In the genomic region with DNA sequence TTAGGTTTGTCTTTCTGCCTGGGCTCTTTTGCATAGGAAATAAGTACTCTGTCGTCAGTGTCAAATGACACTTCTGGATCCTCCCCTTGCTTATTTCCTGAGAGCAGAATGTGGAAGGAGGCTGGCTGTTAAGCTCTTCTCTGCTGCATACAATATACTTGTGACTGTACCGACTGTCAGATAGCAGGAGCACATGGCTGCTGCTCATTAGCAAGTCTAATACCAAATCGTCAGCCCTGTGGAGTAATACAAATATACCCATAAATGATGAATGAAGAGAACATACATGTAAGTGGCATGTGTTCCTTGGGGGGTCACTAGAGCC, we compare ENCODE assay signal across 16 cellular contexts. TPM values are rescaled to one million over a fixed set of nuclear protein-coding genes. Genes with fewer than 3 reads are reported as not detected.
DNase-seq lines count a peak whose midpoint lies in the region; ATAC-seq and TF ChIP-seq lines count a peak whose summit lies in the region.
"Had no signal": no experiment of that assay in that cellular context is flagged by ENCODE, and none has a peak within 500 bp of the region (broad histone marks: within the 10 kb centered on the region; RNA-seq: fewer than 3 reads in every experiment).

Gene GPR151, minus strand, starts transcription at position 40 of the 325 bp plus-strand sequence. CDS start 77 bp downstream, outside the sequence.

- intact Hi-C loops in Right ventricle myocardium superior (cut with DNase I), result no loop called here

- no peaks in the 10 kb centered on the region for H4K20me1 ChIP-seq in neural progenitor cell (ENCODE audit: low read depth)

- H3K27me3 Mint-ChIP-seq in endodermal cell (ENCODE audit: insufficient read depth) (no peaks in the 10 kb centered on the region), neural progenitor cell (ENCODE audit: insufficient read depth, low read depth) (peaks cover 2% of the 10 kb centered on the region)
- H3K27me3 Mint-ChIP-seq in activated CD4-positive, alpha-beta T cell treated with anti-CD3 and anti-CD28 coated beads, Interleukin-2, amount 10 ng/mL, durations not matched to agents 7 days and 5 days, result no peaks in the 10 kb centered on the region

- H3K4me1 ChIP-seq in cardiac muscle cell (ENCODE audit: low read depth) (peaks cover 8% of the 10 kb centered on the region), endodermal cell (ENCODE audit: control insufficient read depth, insufficient read depth, low read length) (peaks cover 11% of the 10 kb centered on the region), neural progenitor cell (peaks cover 5% of the 10 kb centered on the region)
- H3K4me1 ChIP-seq: SJSA1 had no signal

- H3K27ac ChIP-seq in cardiac muscle cell, result no peak within 1 kb of the TSS
- H3K27ac ChIP-seq in endodermal cell (ENCODE audit: low read depth, low read length), result no peak within 1 kb of the TSS
- no peak within 1 kb of the TSS for H3K27ac ChIP-seq in neural progenitor cell
- H3K27ac ChIP-seq: SJSA1 had no signal

- no peaks in the 10 kb centered on the region for H3K79me2 ChIP-seq in neural progenitor cell (ENCODE audit: low read depth)

- H3K4me1 Mint-ChIP-seq in endodermal cell, result peaks cover 48% of the 10 kb centered on the region
- H3K4me1 Mint-ChIP-seq in activated CD4-positive, alpha-beta T cell treated with anti-CD3 and anti-CD28 coated beads, Interleukin-2, amount 10 ng/mL, durations not matched to agents 7 days and 5 days, result no peaks in the 10 kb centered on the region
- H3K4me1 Mint-ChIP-seq in neural progenitor cell, result no peaks in the 10 kb centered on the region

- POLR2A ChIA-PET in activated CD4-positive, alpha-beta T cell treated with anti-CD3 and anti-CD28 coated beads, Interleukin-2, amount 10 ng/mL, durations not matched to agents 7 days and 5 days (lab: Charles Lee), result no interaction called here

- CTCF ChIA-PET in activated CD4-positive, alpha-beta T cell treated with anti-CD3 and anti-CD28 coated beads, Interleukin-2, amount 10 ng/mL, durations not matched to agents 7 days and 5 days (lab: Charles Lee), result interaction anchor here (1.5 to 1.9 kb wide), 2 partner anchors 12 to 26 kb away, joined by 5 read pairs; no protein-coding TSS in a partner anchor

- H3K36me3 Mint-ChIP-seq in endodermal cell (ENCODE audit: low read depth) (peaks cover 4% of the 10 kb centered on the region), neural progenitor cell (peaks cover under 1% of the 10 kb centered on the region)
- peaks cover 4% of the 10 kb centered on the region for H3K36me3 Mint-ChIP-seq in activated CD4-positive, alpha-beta T cell treated with anti-CD3 and anti-CD28 coated beads, Interleukin-2, amount 10 ng/mL, durations not matched to agents 7 days and 5 days (ENCODE audit: low read depth)

- H3K9me3 ChIP-seq in cardiac muscle cell (ENCODE audit: low read depth), result no peaks in the 10 kb centered on the region
- H3K9me3 ChIP-seq in endodermal cell (ENCODE audit: control insufficient read depth, low read length), result no peaks in the 10 kb centered on the region
- H3K9me3 ChIP-seq in neural progenitor cell (ENCODE audit: low read depth), result no peaks in the 10 kb centered on the region
- H3K9me3 ChIP-seq: SJSA1 had no signal

- H3K36me3 ChIP-seq in cardiac muscle cell (peaks cover 9% of the 10 kb centered on the region), endodermal cell (ENCODE audit: control insufficient read depth, insufficient read depth, low read length) (peaks cover 9% of the 10 kb centered on the region), neural progenitor cell (peaks cover under 1% of the 10 kb centered on the region)

- H3K27me3 ChIP-seq in cardiac muscle cell, result no peaks in the 10 kb centered on the region
- H3K27me3 ChIP-seq in endodermal cell (ENCODE audit: control insufficient read depth, insufficient read depth, low read length, poor library complexity, severe bottlenecking), result no peaks in the 10 kb centered on the region
- no peaks in the 10 kb centered on the region for H3K27me3 ChIP-seq in neural progenitor cell

- peaks cover 5% of the 10 kb centered on the region for H3F3A ChIP-seq in neural progenitor cell (ENCODE audit: low read depth)

- H3K27ac Mint-ChIP-seq in endodermal cell (peak within 1 kb of the TSS; percentile 40), neural progenitor cell (no peak within 1 kb of the TSS)
- no peak within 1 kb of the TSS for H3K27ac Mint-ChIP-seq in activated CD4-positive, alpha-beta T cell treated with anti-CD3 and anti-CD28 coated beads, Interleukin-2, amount 10 ng/mL, durations not matched to agents 7 days and 5 days
- H3K27ac Mint-ChIP-seq: activated T-cell treated with anti-CD3 and anti-CD28 coated beads, Interleukin-2, amount 50 U/mL, for 72 hours; H9 had no signal

- H3K4me3 Mint-ChIP-seq in endodermal cell (peak within 1 kb of the TSS; percentile 44), neural progenitor cell (no peak within 1 kb of the TSS)
- no peak within 1 kb of the TSS for H3K4me3 Mint-ChIP-seq in activated CD4-positive, alpha-beta T cell treated with anti-CD3 and anti-CD28 coated beads, Interleukin-2, amount 10 ng/mL, durations not matched to agents 7 days and 5 days
- H3K4me3 Mint-ChIP-seq: activated T-cell treated with anti-CD3 and anti-CD28 coated beads, Interleukin-2, amount 50 U/mL, for 72 hours had no signal

- WGBS in endodermal cell (ENCODE audit: insufficient coverage in 1 of 2, insufficient read length in 1 of 2), 2 experiments, result 40 to 64% methylated on average over 1 to 3 of the region's 3 CpGs

- H3K9ac ChIP-seq in endodermal cell (ENCODE audit: extremely low read depth, low read length, poor library complexity, severe bottlenecking), result no peak within 1 kb of the TSS
- H3K9ac ChIP-seq in neural progenitor cell, result no peak within 1 kb of the TSS

- H3K4me2 ChIP-seq in neural progenitor cell, result no peak within 1 kb of the TSS

- H3K9me3 Mint-ChIP-seq in endodermal cell, result no peaks in the 10 kb centered on the region
- no peaks in the 10 kb centered on the region for H3K9me3 Mint-ChIP-seq in activated CD4-positive, alpha-beta T cell treated with anti-CD3 and anti-CD28 coated beads, Interleukin-2, amount 10 ng/mL, durations not matched to agents 7 days and 5 days
- no peaks in the 10 kb centered on the region for H3K9me3 Mint-ChIP-seq in neural progenitor cell
- H3K9me3 Mint-ChIP-seq: activated T-cell treated with anti-CD3 and anti-CD28 coated beads, Interleukin-2, amount 50 U/mL, for 72 hours; H9 had no signal

- TF ChIP-seq CTCF in cardiac muscle cell (IDR thresholded peaks at IDR 0.05; ENCODE audit: low read depth, low read length) (no peak), endodermal cell (conservative IDR thresholded peaks at IDR 0.05) (no peak), neural progenitor cell (IDR thresholded peaks at IDR 0.05) (no peak)

- no peak for ATAC-seq in Right ventricle myocardium superior (ENCODE audit: poor library complexity)
- ATAC-seq: activated T-cell treated with anti-CD3 and anti-CD28 coated beads, Interleukin-2, amount 50 U/mL, for 72 hours had no signal

- H3K4me3 ChIP-seq in cardiac muscle cell (no peak within 1 kb of the TSS), endodermal cell (ENCODE audit: low read length) (no peak within 1 kb of the TSS), neural progenitor cell (no peak within 1 kb of the TSS)
- H3K4me3 ChIP-seq: SJSA1 had no signal

- DNase-seq in cardiac muscle cell (ENCODE audit: low read depth in 1 of 2, low spot score in 1 of 2), result peak; percentile 14 to 30
- no peak for DNase-seq in Right ventricle myocardium superior
- peak; percentile 8 to 25 for DNase-seq in NCI-H526 (lab: John Stamatoyannopoulos, UW)
- no peak for DNase-seq in endodermal cell
- no peak for DNase-seq in activated CD4-positive, alpha-beta T cell treated with anti-CD3 and anti-CD28 coated beads, Interleukin-2, amount 10 ng/mL, durations not matched to agents 7 days and 5 days
- DNase-seq in neural progenitor cell (ENCODE audit: low spot score), result no peak
- DNase-seq in NOMO-1 (lab: John Stamatoyannopoulos, UW; ENCODE audit: unreplicated experiment in 2 of 2), result no peak
- no peak for DNase-seq in NCI-H2029 (lab: John Stamatoyannopoulos, UW)
- DNase-seq: activated CD4-positive, alpha-beta T cell treated with anti-CD3 and anti-CD28 coated beads for 1 hour; activated T-cell treated with anti-CD3 and anti-CD28 coated beads, Interleukin-2, amount 50 U/mL, for 72 hours; H9; NCI-H1092; NCI-H748 treated with DMSO at 0.1 percent for 48 hours; stimulated activated CD4-positive, alpha-beta T cell treated with anti-CD3 and anti-CD28 coated beads, Interleukin-2, amount 100 ng/mL, for 48 hours had no signal

- no peak within 1 kb of the TSS for H2AFZ ChIP-seq in neural progenitor cell (replicated peaks)

RNA-seq across cellular contexts. Expression of gene GPR151, which starts in this region (rescaled TPM):
- total RNA-seq in cardiac muscle cell, result not detected in 2 replicates
- not detected in 2 replicates for polyA plus RNA-seq in cardiac muscle cell
- total RNA-seq in Right ventricle myocardium superior, result not detected
- total RNA-seq in endodermal cell, result 10 to 100 TPM in 1 of 2 donors, 1 to 10 TPM in 1; 5.1 to 13.6 TPM
- not detected for polyA plus RNA-seq in endodermal cell (2013, experiment 1 of 2)
- polyA plus RNA-seq in endodermal cell (2013, experiment 2 of 2), result not detected
- not detected for total RNA-seq in activated CD4-positive, alpha-beta T cell treated with anti-CD3 and anti-CD28 coated beads, Interleukin-2, amount 10 ng/mL, durations not matched to agents 7 days and 5 days
- not detected in 2 replicates for total RNA-seq in neural progenitor cell (ENCODE audit: low replicate concordance)
- total RNA-seq: activated T-cell treated with anti-CD3 and anti-CD28 coated beads, Interleukin-2, amount 50 U/mL, for 72 hours; H9; kidney epithelial cell; SJSA1 had no signal

Comparison
In these comparisons a context has a peak if more than half of its experiments do, and no peak if none do; other contexts are left out.
1. Peak in DNase-seq in cardiac muscle cell; RNA of the gene not detected or under 1 TPM.
2. DNase-seq: peak in NCI-H526 (2 of 2); none in Right ventricle myocardium superior (single experiment), endodermal cell (single experiment), activated CD4-positive, alpha-beta T cell treated with anti-CD3 and anti-CD28 coated beads, Interleukin-2, amount 10 ng/mL, durations not matched to agents 7 days and 5 days (single experiment), neural progenitor cell (single experiment), NOMO-1 (0 of 2) and NCI-H2029 (single experiment).